ENCODE assay signal across 8 cellular contexts in genomic region chr1:156115514-156116374, GRCh38. TPM values are rescaled to one million over a fixed set of nuclear protein-coding genes. Genes with fewer than 3 reads are reported as not detected.
DNase-seq lines count a peak whose midpoint lies in the region; ATAC-seq, FAIRE-seq and TF ChIP-seq lines count a peak whose summit lies in the region.

No MANE protein-coding gene starts in this region.

- ATAC-seq in K562 (peak; percentile 9), GM21515 (IDR thresholded peaks at IDR 0.05; ENCODE audit: unreplicated experiment) (no peak)

- 0 out of 2 replicates have a peak, but pooled peaks have one; percentile 18 for TF ChIP-seq POLR2A in K562 (conservative IDR thresholded peaks at IDR 0.05)

- TF ChIP-seq RAD21 in K562 (CRISPR knock-in tag; conservative IDR thresholded peaks at IDR 0.05 in 1 of 2, IDR thresholded peaks at IDR 0.05 in 1 of 2) = no peak

- no peak for FAIRE-seq in K562 (lab: Jason Lieb, UNC)

- under 1% methylated on average over 18 of the region's 19 CpGs for WGBS in K562 (ENCODE audit: insufficient coverage, low coverage, missing lambda C conversion rate)

- H2AFZ ChIP-seq in K562 (ENCODE audit: low read depth, low read length) = no peak overlapping the region

- CTCF ChIA-PET in K562 (lab: Yijun Ruan, JAX; ENCODE audit: low intra/inter-chr PET ratio) = no interaction called here

- H3K27ac ChIP-seq in K562 (ENCODE audit: extremely low read depth, low read depth, low read length) = peak overlapping the region; percentile 92

- H3K79me2 ChIP-seq in K562 (ENCODE audit: control insufficient read depth, insufficient read depth, low read length) = peaks cover 62% of the 10 kb centered on the region

- H3K4me1 ChIP-seq in K562 (replicated peaks in 1 of 2; ENCODE audit: control insufficient read depth in 2 of 2, insufficient read depth in 2 of 2, low read length in 2 of 2) = peaks cover 39 to 55% of the 10 kb centered on the region in 2 experiments
- peaks cover 57% of the 10 kb centered on the region for H3K4me1 ChIP-seq in skeletal muscle satellite cell (ENCODE audit: control insufficient read depth, insufficient read depth, low read length)

- TF ChIP-seq EP300 in K562 (IDR thresholded peaks at IDR 0.05; ENCODE audit: low read length) = no peak

- in situ Hi-C loops in K562 (cut with MboI) = no loop called here

- peaks cover 17% of the 10 kb centered on the region for H4K20me1 ChIP-seq in K562 (replicated peaks; ENCODE audit: control insufficient read depth, insufficient read depth, low read length)

- no peaks in the 10 kb centered on the region for H3K9me3 ChIP-seq in K562 (replicated peaks; ENCODE audit: control insufficient read depth, insufficient read depth, low read depth, low read length)
- no peaks in the 10 kb centered on the region for H3K9me3 ChIP-seq in skeletal muscle satellite cell (replicated peaks; ENCODE audit: low read length)

- intact Hi-C loops in K562 (cut with micrococcal nuclease) = no loop called here

- TSS peak; percentile 54 for BruUV-seq in K562 (replicated peaks; lab: Mats Ljungman, UMichigan)

- H3K27me3 ChIP-seq in K562 (ENCODE audit: control insufficient read depth in 2 of 2, insufficient read depth in 2 of 2, low read length in 2 of 2) = no peaks in the 10 kb centered on the region
- no peaks in the 10 kb centered on the region for H3K27me3 ChIP-seq in skeletal muscle satellite cell (ENCODE audit: control insufficient read depth, insufficient read depth, low read length)

- DNase-seq in GM04503 (ENCODE audit: low read depth) (peak; percentile 31), NCI-H1105 treated with DMSO at 0.1 percent for 48 hours (lab: John Stamatoyannopoulos, UW) (peak; percentile 20), K562 (ENCODE audit: extremely low read depth in 1 of 4, low spot score in 3 of 4) (peak in 3 of 4 experiments; percentile 29 to 58 (median 55)), iPS-NIHi7 (ENCODE audit: extremely low spot score) (peak; percentile 54), epidermal melanocyte (ENCODE audit: insufficient read length, low spot score) (no peak)
- DNase-seq in activated effector memory CD4-positive, alpha-beta T cell treated with anti-CD3 and anti-CD28 coated beads, Interleukin-2, amount 50 U/mL, for 16 hours = no peak

- H3K4me3 ChIP-seq in K562 (peak overlapping the region; percentile 73), skeletal muscle satellite cell (ENCODE audit: low read length) (peak overlapping the region; percentile 99)

- H3K36me3 ChIP-seq in K562 (ENCODE audit: control insufficient read depth, insufficient read depth, low read length) (peaks cover 17% of the 10 kb centered on the region; the same call in 2 of the 3 replicates), skeletal muscle satellite cell (ENCODE audit: insufficient read depth, low read length) (peaks cover 33% of the 10 kb centered on the region)

- POLR2A ChIA-PET in K562 (lab: Yijun Ruan, JAX) = interaction anchor here (0.6 to 8.5 kb wide), 9 partner anchors 7 to 341 kb away, joined by 3 to 164 read pairs (median 5); partner anchors contain the start of gene PMF1

- peak overlapping the region; percentile 98 for H3K4me2 ChIP-seq in K562 (ENCODE audit: insufficient read depth, low read length)
- H3K4me2 ChIP-seq in skeletal muscle satellite cell (ENCODE audit: low read length) = peak overlapping the region; percentile 94

- no peak for TF ChIP-seq CTCF in K562 (IDR thresholded peaks at IDR 0.05 in 2 of 3, conservative IDR thresholded peaks at IDR 0.05 in 1 of 3; ENCODE audit: insufficient read depth in 2 of 3, low read depth in 1 of 3, low read length in 3 of 3)

- H3K9ac ChIP-seq in K562 (ENCODE audit: insufficient read depth in 1 of 2, low read depth in 2 of 2, low read length in 2 of 2) (peak overlapping the region; percentile 83 to 99), skeletal muscle satellite cell (ENCODE audit: low read depth, low read length) (peak overlapping the region; percentile 100)

- H3K9me1 ChIP-seq in K562 (ENCODE audit: control insufficient read depth, insufficient read depth, low read length) = no peaks in the 10 kb centered on the region

RNA-seq across cellular contexts. Expression of gene LMNA, which starts 1.2 kb away (rescaled TPM):
- total RNA-seq in K562 (2011; cell fraction: chromatin; rRNA removed; ENCODE audit: low replicate concordance) = 84.8 and 209 TPM in 2 replicates
- total RNA-seq in K562 (2011; cell fraction: nucleolus; rRNA removed) = 154 and 172 TPM in 2 replicates
- 95.4 and 117 TPM in 2 replicates for total RNA-seq in K562 (2011; cell fraction: nucleoplasm; rRNA removed)
- 250 and 267 TPM in 2 replicates for total RNA-seq in K562 (2014; rRNA removed)
- 41.3 and 44.0 TPM in 2 replicates for total RNA-seq in K562 (2014; rRNA removed; fragmentation: Illumina TruSeq; extraction: Trizol)
- total RNA-seq in K562 (2015; rRNA removed; fragmentation: Illumina TruSeq; extraction: Trizol) = 89.1 and 97.7 TPM in 2 replicates
- 347 and 354 TPM in 2 replicates for total RNA-seq in K562 (2021)
- polyA plus RNA-seq in K562 (2011; rRNA removed) = 88.2 and 129 TPM in 2 replicates
- 116 and 274 TPM in 2 replicates for polyA plus RNA-seq in K562 (2011; cell fraction: cytosol; rRNA removed)
- polyA plus RNA-seq in K562 (2011; cell fraction: nucleus; rRNA removed) = 154 and 164 TPM in 2 replicates
- 193 TPM in 2 replicates for polyA plus RNA-seq in K562 (2012)
- 77.1 and 104 TPM in 2 replicates for polyA plus RNA-seq in K562 (2014; fragmentation: Illumina TruSeq; extraction: Trizol)
- 1 to 10 TPM in 1 of 2 experiments, under 1 TPM in 1; 1.00 to 4.5 TPM for polyA plus RNA-seq in K562 (2014; fragmentation: Nextera tagmentation; extraction: Ambion mirVana)
- 123 and 166 TPM in 2 replicates for polyA plus RNA-seq in K562 (2014; rRNA removed)
- polyA minus RNA-seq in K562 (2011; rRNA and poly(A)+ RNA removed) = 104 and 109 TPM in 2 replicates
- 151 and 176 TPM in 2 replicates for polyA minus RNA-seq in K562 (2011; cell fraction: cytosol; rRNA and poly(A)+ RNA removed)
- polyA minus RNA-seq in K562 (2011; cell fraction: nucleus; rRNA and poly(A)+ RNA removed) = 47.4 and 69.6 TPM in 2 replicates
- 967 and 1,030 TPM in 2 replicates for total RNA-seq in skeletal muscle satellite cell (2012; rRNA removed)

RNA-seq across cellular contexts. Expression of gene MEX3A, which starts 33.5 kb away (rescaled TPM):
- 4.5 and 10.4 TPM in 2 replicates for total RNA-seq in K562 (2011; cell fraction: chromatin; rRNA removed; ENCODE audit: low replicate concordance)
- total RNA-seq in K562 (2011; cell fraction: nucleolus; rRNA removed) = 5.4 and 5.8 TPM in 2 replicates
- 5.7 and 7.9 TPM in 2 replicates for total RNA-seq in K562 (2011; cell fraction: nucleoplasm; rRNA removed)
- 7.3 and 8.0 TPM in 2 replicates for total RNA-seq in K562 (2014; rRNA removed)
- total RNA-seq in K562 (2014; rRNA removed; fragmentation: Illumina TruSeq; extraction: Trizol) = 4.2 and 4.4 TPM in 2 replicates
- 4.7 and 5.1 TPM in 2 replicates for total RNA-seq in K562 (2015; rRNA removed; fragmentation: Illumina TruSeq; extraction: Trizol)
- total RNA-seq in K562 (2021) = 13.7 and 14.5 TPM in 2 replicates
- 5.2 and 9.0 TPM in 2 replicates for polyA plus RNA-seq in K562 (2011; rRNA removed)
- 11.1 and 12.3 TPM in 2 replicates for polyA plus RNA-seq in K562 (2011; cell fraction: cytosol; rRNA removed)
- polyA plus RNA-seq in K562 (2011; cell fraction: nucleus; rRNA removed) = 14.4 and 17.6 TPM in 2 replicates
- polyA plus RNA-seq in K562 (2012) = 3.8 and 8.5 TPM in 2 replicates
- 9.2 and 10.1 TPM in 2 replicates for polyA plus RNA-seq in K562 (2014; fragmentation: Illumina TruSeq; extraction: Trizol)
- under 1 TPM; 0.36 to 0.37 TPM for polyA plus RNA-seq in K562 (2014; fragmentation: Nextera tagmentation; extraction: Ambion mirVana)
- polyA plus RNA-seq in K562 (2014; rRNA removed) = 8.7 and 11.0 TPM in 2 replicates
- 5.8 and 6.9 TPM in 2 replicates for polyA minus RNA-seq in K562 (2011; rRNA and poly(A)+ RNA removed)
- polyA minus RNA-seq in K562 (2011; cell fraction: cytosol; rRNA and poly(A)+ RNA removed) = 10.8 and 15.0 TPM in 2 replicates
- 2.6 and 5.0 TPM in 2 replicates for polyA minus RNA-seq in K562 (2011; cell fraction: nucleus; rRNA and poly(A)+ RNA removed)
- 0.51 and 3.5 TPM in 2 replicates for total RNA-seq in skeletal muscle satellite cell (2012; rRNA removed)

RNA-seq across cellular contexts. Expression of gene SEMA4A, which starts 37.6 kb away (rescaled TPM):
- 2.6 and 4.3 TPM in 2 replicates for total RNA-seq in K562 (2011; cell fraction: chromatin; rRNA removed; ENCODE audit: low replicate concordance)
- total RNA-seq in K562 (2011; cell fraction: nucleolus; rRNA removed) = 3.5 and 4.1 TPM in 2 replicates
- total RNA-seq in K562 (2011; cell fraction: nucleoplasm; rRNA removed) = 3.1 and 4.4 TPM in 2 replicates
- total RNA-seq in K562 (2014; rRNA removed) (0.45 and 0.49 TPM in 2 replicates), K562 (2014; rRNA removed; fragmentation: Illumina TruSeq; extraction: Trizol) (0.38 and 0.40 TPM in 2 replicates), K562 (2015; rRNA removed; fragmentation: Illumina TruSeq; extraction: Trizol) (0.40 and 0.72 TPM in 2 replicates), K562 (2021) (1.4 and 1.9 TPM in 2 replicates)
- polyA plus RNA-seq in K562 (2011; rRNA removed) (1.7 and 3.2 TPM in 2 replicates), K562 (2014; fragmentation: Illumina TruSeq; extraction: Trizol) (0.79 and 1.1 TPM in 2 replicates), K562 (2014; fragmentation: Nextera tagmentation; extraction: Ambion mirVana) (under 1 TPM; 0.04 to 0.06 TPM), K562 (2014; rRNA removed) (1.0 and 1.5 TPM in 2 replicates)
- 2.0 and 2.8 TPM in 2 replicates for polyA plus RNA-seq in K562 (2011; cell fraction: cytosol; rRNA removed)
- 15.5 and 18.8 TPM in 2 replicates for polyA plus RNA-seq in K562 (2011; cell fraction: nucleus; rRNA removed)
- 0.77 and 2.6 TPM in 2 replicates for polyA plus RNA-seq in K562 (2012)
- polyA minus RNA-seq in K562 (2011; rRNA and poly(A)+ RNA removed) = 0.53 and 0.96 TPM in 2 replicates
- polyA minus RNA-seq in K562 (2011; cell fraction: cytosol; rRNA and poly(A)+ RNA removed) = 1.7 and 2.1 TPM in 2 replicates
- 1.3 and 2.0 TPM in 2 replicates for polyA minus RNA-seq in K562 (2011; cell fraction: nucleus; rRNA and poly(A)+ RNA removed)
- total RNA-seq in skeletal muscle satellite cell (2012; rRNA removed) = 0.25 TPM in 1 of 2 replicates, not detected in the other

RNA-seq across cellular contexts. Expression of gene RAB25, which starts 54.8 kb away (rescaled TPM):
- not detected in 2 replicates for total RNA-seq in K562 (2011; cell fraction: chromatin; rRNA removed; ENCODE audit: low replicate concordance)
- not detected in 2 replicates for total RNA-seq in K562 (2011; cell fraction: nucleolus; rRNA removed)
- not detected in 2 replicates for total RNA-seq in K562 (2011; cell fraction: nucleoplasm; rRNA removed)
- not detected in 2 replicates for total RNA-seq in K562 (2014; rRNA removed)
- not detected in 2 replicates for total RNA-seq in K562 (2014; rRNA removed; fragmentation: Illumina TruSeq; extraction: Trizol)
- not detected in 2 replicates for total RNA-seq in K562 (2015; rRNA removed; fragmentation: Illumina TruSeq; extraction: Trizol)
- 0.27 and 0.49 TPM in 2 replicates for total RNA-seq in K562 (2021)
- polyA plus RNA-seq in K562 (2011; rRNA removed) = 0.10 and 0.68 TPM in 2 replicates
- 0.30 and 0.37 TPM in 2 replicates for polyA plus RNA-seq in K562 (2011; cell fraction: cytosol; rRNA removed)
- polyA plus RNA-seq in K562 (2011; cell fraction: nucleus; rRNA removed) = 0.24 TPM in 1 of 2 replicates, not detected in the other
- 0.18 and 0.36 TPM in 2 replicates for polyA plus RNA-seq in K562 (2012)
- not detected in 2 replicates for polyA plus RNA-seq in K562 (2014; fragmentation: Illumina TruSeq; extraction: Trizol)
- under 1 TPM in 1 of 2 experiments, not detected in 1; 0.13 TPM for polyA plus RNA-seq in K562 (2014; fragmentation: Nextera tagmentation; extraction: Ambion mirVana)
- 0.45 TPM in 1 of 2 replicates, not detected in the other for polyA plus RNA-seq in K562 (2014; rRNA removed)
- 0.75 TPM in 1 of 2 replicates, not detected in the other for polyA minus RNA-seq in K562 (2011; rRNA and poly(A)+ RNA removed)
- not detected in 2 replicates for polyA minus RNA-seq in K562 (2011; cell fraction: cytosol; rRNA and poly(A)+ RNA removed)
- not detected in 2 replicates for polyA minus RNA-seq in K562 (2011; cell fraction: nucleus; rRNA and poly(A)+ RNA removed)
- not detected in 2 replicates for total RNA-seq in skeletal muscle satellite cell (2012; rRNA removed)

Comparison
In these comparisons a context has a peak if more than half of its experiments do, and no peak if none do; other contexts are left out.
1. DNase-seq: peak in GM04503 (single experiment), NCI-H1105 treated with DMSO at 0.1 percent for 48 hours (single experiment), K562 (3 of 4) and iPS-NIHi7 (single experiment); none in epidermal melanocyte (single experiment) and activated effector memory CD4-positive, alpha-beta T cell treated with anti-CD3 and anti-CD28 coated beads, Interleukin-2, amount 50 U/mL, for 16 hours (single experiment).